32 cellular contexts compared by ENCODE assay signal in genomic region chr2:102483086-102483485, GRCh38. TPM values are rescaled to one million over a fixed set of nuclear protein-coding genes. Genes with fewer than 3 reads are reported as not detected.
"Had no signal": no experiment of that assay in that cellular context is flagged by ENCODE, and none has a peak within 500 bp of the region (broad histone marks: within the 10 kb centered on the region; RNA-seq: fewer than 3 reads in every experiment).

No MANE protein-coding gene starts in this region.

- H3K27me3 ChIP-seq: hepatocyte, ovary, right lobe of liver, suprapubic skin, transverse colon, uterus had no signal

- ATAC-seq: esophagus mucosa; foreskin keratinocyte; gastroesophageal sphincter; heart left ventricle; left lobe of liver; mucosa of descending colon; naive thymus-derived CD8-positive, alpha-beta T cell; right lobe of liver; stimulated activated naive CD8-positive, alpha-beta T cell treated with anti-CD3 and anti-CD28 coated beads, Interleukin-15, amount 100 ng/mL, for 72 hours; upper lobe of right lung had no signal

- H3K4me3 ChIP-seq: dorsolateral prefrontal cortex, gastroesophageal sphincter, heart left ventricle, hepatocyte, lung, mucosa of descending colon, ovary, right lobe of liver, smooth muscle cell, suprapubic skin, transverse colon, upper lobe of right lung, uterus had no signal

- H3K27ac ChIP-seq: dorsolateral prefrontal cortex, epithelial cell of prostate, foreskin keratinocyte, gastroesophageal sphincter, heart left ventricle, hepatocyte, ovary, right lobe of liver, suprapubic skin, transverse colon, upper lobe of right lung, uterus had no signal

- H3K79me2 ChIP-seq: hepatocyte had no signal

- H3K36me3 ChIP-seq: gastroesophageal sphincter, heart left ventricle, ovary, right lobe of liver, suprapubic skin, transverse colon, upper lobe of right lung, uterus had no signal

- DNase-seq: dorsolateral prefrontal cortex; effector CD4-positive, alpha-beta T cell; endodermal cell; foreskin keratinocyte; heart left ventricle; kidney; mucosa of descending colon; naive thymus-derived CD8-positive, alpha-beta T cell; nephron progenitor cell; nucleus accumbens; ovary; posterior cingulate gyrus; right lobe of liver; stimulated activated CD4-positive, alpha-beta T cell treated with anti-CD3 and anti-CD28 coated beads, Interleukin-12 subunit alpha, Interleukin-12 subunit beta, amount 100 ng/mL, for 4 hours; stimulated activated CD4-positive, alpha-beta T cell treated with anti-CD3 and anti-CD28 coated beads, Interleukin-1b, Interleukin-23, amount 100 ng/mL, for 48 hours; stimulated activated CD4-positive, alpha-beta T cell treated with anti-CD3 and anti-CD28 coated beads, Interleukin-4, amount 100 ng/mL, for 1 hour; stimulated activated CD8-positive, alpha-beta memory T cell treated with anti-CD3 and anti-CD28 coated beads, Interleukin-4, amount 100 ng/mL, for 48 hours; stimulated activated naive CD4-positive, alpha-beta T cell; stimulated activated naive CD8-positive, alpha-beta T cell treated with anti-CD3 and anti-CD28 coated beads, Interleukin-15, amount 100 ng/mL, for 72 hours; transverse colon; upper lobe of right lung; uterus had no signal

- H2AFZ ChIP-seq: hepatocyte had no signal

- H3K4me1 ChIP-seq: gastroesophageal sphincter, heart left ventricle, right lobe of liver, upper lobe of right lung, uterus had no signal

- H3K9me3 ChIP-seq: gastroesophageal sphincter, heart left ventricle, mucosa of descending colon, ovary, right lobe of liver, suprapubic skin, transverse colon, upper lobe of right lung, uterus had no signal

- H3K4me2 ChIP-seq: hepatocyte, smooth muscle cell had no signal

RNA-seq across cellular contexts. Expression of gene SLC9A4, which starts 10.1 kb away (rescaled TPM):
- total RNA-seq: fibroblast of lung; foreskin keratinocyte; heart left ventricle; left lobe of liver; liver; naive thymus-derived CD8-positive, alpha-beta T cell; right lobe of liver; smooth muscle cell; transverse colon; upper lobe of right lung had no signal
- polyA plus RNA-seq: fibroblast of lung; foreskin keratinocyte; heart left ventricle; liver; naive thymus-derived CD8-positive, alpha-beta T cell; ovary; smooth muscle cell had no signal
